23 cellular contexts compared by ENCODE assay signal in the genomic region with DNA sequence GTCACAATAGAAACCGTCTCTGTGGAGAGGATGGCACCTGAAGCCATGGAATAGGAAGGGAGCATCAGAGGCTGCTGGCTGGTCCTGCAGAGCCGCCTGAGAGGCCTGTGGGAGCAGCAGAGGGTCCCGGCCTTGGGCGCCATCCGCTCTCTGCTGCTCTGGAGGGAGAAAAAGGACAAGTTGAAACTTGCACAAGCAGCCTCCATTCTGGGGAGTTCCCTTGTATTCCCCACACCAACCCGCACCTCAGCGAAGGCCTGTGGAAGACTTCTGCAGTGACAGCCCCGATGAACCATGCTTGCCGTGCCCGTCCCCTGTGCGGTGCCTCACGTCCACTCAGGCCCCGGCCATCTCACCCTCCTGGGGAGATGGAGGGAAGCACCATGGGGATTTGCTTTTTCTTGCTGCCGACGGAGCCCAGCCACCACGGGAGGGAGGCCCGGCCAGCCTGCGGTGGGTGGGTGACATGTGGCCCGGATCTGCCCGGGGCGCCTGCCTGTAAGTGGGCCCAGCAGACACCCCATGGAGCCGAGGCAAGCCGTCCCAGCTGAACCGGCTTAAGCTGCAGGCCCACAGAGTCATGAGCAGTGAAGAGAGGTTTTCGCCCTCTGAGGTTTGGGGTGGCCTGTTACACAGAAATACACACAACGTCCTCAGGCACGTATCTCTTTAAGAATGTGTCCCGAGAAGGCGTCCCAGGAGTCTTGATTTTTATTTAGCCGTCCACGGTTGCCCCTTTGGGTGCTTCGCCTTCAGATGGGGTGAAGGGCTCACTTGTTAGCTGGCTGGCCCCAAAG. TPM values are rescaled to one million over a fixed set of nuclear protein-coding genes. Genes with fewer than 3 reads are reported as not detected.
DNase-seq lines count a peak whose midpoint lies in the region; ATAC-seq, FAIRE-seq and TF ChIP-seq lines count a peak whose summit lies in the region.
"Had no signal": no experiment of that assay in that cellular context is flagged by ENCODE, and none has a peak within 500 bp of the region (broad histone marks: within the 10 kb centered on the region; RNA-seq: fewer than 3 reads in every experiment).

No MANE protein-coding gene starts in this region.

- WGBS in neuronal stem cell (ENCODE audit: extremely low coverage in 2 of 2, insufficient read length in 2 of 2, insufficient replicate concordance in 1 of 2), 2 donors, result no CpG with 5 or more reads among the region's 32 CpGs

- FAIRE-seq in GM12891 (lab: Jason Lieb, UNC), result no peak
- FAIRE-seq: GM12892, islet of Langerhans had no signal

- H3K23ac ChIP-seq in neuronal stem cell (ENCODE audit: low read depth, low read length, poor library complexity), result no peak overlapping the region

- no peak overlapping the region for H2BK12ac ChIP-seq in neuronal stem cell (ENCODE audit: low read length)

- peaks cover 4% of the 10 kb centered on the region for H3K79me1 ChIP-seq in neuronal stem cell (ENCODE audit: low read depth, low read length)

- no peak overlapping the region for H2BK15ac ChIP-seq in neuronal stem cell (ENCODE audit: low read length)

- no peaks in the 10 kb centered on the region for H3K9me3 Mint-ChIP-seq in activated naive CD8-positive, alpha-beta T cell (ENCODE audit: low read depth)
- H3K9me3 Mint-ChIP-seq in activated naive CD8-positive, alpha-beta T cell treated with anti-CD3 and anti-CD28 coated beads, Interleukin-2, amount 50 U/mL, for 24 hours, result no peaks in the 10 kb centered on the region

- H3K4me3 Mint-ChIP-seq in activated naive CD8-positive, alpha-beta T cell, result peak overlapping the region; percentile 42
- no peak overlapping the region for H3K4me3 Mint-ChIP-seq in activated naive CD8-positive, alpha-beta T cell treated with anti-CD3 and anti-CD28 coated beads, Interleukin-2, amount 50 U/mL, for 24 hours

- TF ChIP-seq CTCF in RWPE1 (conservative IDR thresholded peaks at IDR 0.05; ENCODE audit: low read depth) (no peak), tibial artery (IDR thresholded peaks at IDR 0.05) (no peak)

- CTCF ChIA-PET in RWPE1 (lab: Yijun Ruan, JAX), result interaction anchor here (0.8 kb wide), 1 partner anchor 126 kb away, joined by 4 read pairs; no protein-coding TSS in a partner anchor

- H3K9me3 ChIP-seq in tibial artery (no peaks in the 10 kb centered on the region), neuronal stem cell (replicated peaks in 1 of 2; ENCODE audit: control insufficient read depth in 2 of 2, insufficient read depth in 1 of 2, low read depth in 1 of 2, low read length in 2 of 2) (peaks cover 0 to under 1% of the 10 kb centered on the region in 2 donors)
- H3K9me3 ChIP-seq: heart left ventricle, right lobe of liver had no signal

- H2AK5ac ChIP-seq in neuronal stem cell (ENCODE audit: low read depth, low read length), result no peak overlapping the region

- H3K27me3 Mint-ChIP-seq in activated naive CD8-positive, alpha-beta T cell, result no peaks in the 10 kb centered on the region
- H3K27me3 Mint-ChIP-seq in activated naive CD8-positive, alpha-beta T cell treated with anti-CD3 and anti-CD28 coated beads, Interleukin-2, amount 50 U/mL, for 24 hours, result no peaks in the 10 kb centered on the region

- peak overlapping the region; percentile 95 for H3K27ac ChIP-seq in RWPE1
- peak overlapping the region; percentile 84 to 97 for H3K27ac ChIP-seq in tibial artery
- H3K27ac ChIP-seq in neuronal stem cell (replicated peaks; ENCODE audit: low read length), result no peak overlapping the region
- H3K27ac ChIP-seq: right lobe of liver had no signal

- H3K27ac Mint-ChIP-seq in activated naive CD8-positive, alpha-beta T cell, result no peak overlapping the region
- H3K27ac Mint-ChIP-seq in activated naive CD8-positive, alpha-beta T cell treated with anti-CD3 and anti-CD28 coated beads, Interleukin-2, amount 50 U/mL, for 24 hours, result no peak overlapping the region

- peaks cover 22% of the 10 kb centered on the region for H3K4me1 Mint-ChIP-seq in activated naive CD8-positive, alpha-beta T cell (ENCODE audit: low read depth)
- peaks cover 23% of the 10 kb centered on the region for H3K4me1 Mint-ChIP-seq in activated naive CD8-positive, alpha-beta T cell treated with anti-CD3 and anti-CD28 coated beads, Interleukin-2, amount 50 U/mL, for 24 hours

- peaks cover 0 to 50% (median 26%) of the 10 kb centered on the region in 4 donors for H3K4me1 ChIP-seq in tibial artery
- H3K4me1 ChIP-seq in neuronal stem cell (ENCODE audit: control insufficient read depth in 2 of 2, insufficient read depth in 1 of 2, low read depth in 1 of 2, low read length in 2 of 2), result peaks cover 4 to 5% of the 10 kb centered on the region in 2 donors

- H3K36me3 ChIP-seq in tibial artery (peaks cover 0 to 6% (median 0%) of the 10 kb centered on the region in 3 donors), neuronal stem cell (replicated peaks in 1 of 2; ENCODE audit: control insufficient read depth in 2 of 2, insufficient read depth in 2 of 2, low read length in 2 of 2) (no peaks in the 10 kb centered on the region)
- H3K36me3 ChIP-seq: heart left ventricle, right lobe of liver had no signal

- H3K4me3 ChIP-seq in tibial artery, result peak overlapping the region; percentile 67 to 97
- H3K4me3 ChIP-seq in neuronal stem cell (ENCODE audit: low read length in 2 of 2), result no peak overlapping the region
- H3K4me3 ChIP-seq: lung had no signal

- no peak overlapping the region for H2AFZ ChIP-seq in neuronal stem cell (ENCODE audit: low read length)

- ATAC-seq in activated naive CD8-positive, alpha-beta T cell treated with anti-CD3 and anti-CD28 coated beads, Interleukin-2, amount 50 U/mL, for 24 hours, result no peak
- ATAC-seq: activated CD4-positive, CD25-positive, alpha-beta regulatory T cell treated with anti-CD3 and anti-CD28 coated beads, Interleukin-2, amount 50 U/mL, for 24 hours; heart left ventricle had no signal

- no peak for TF ChIP-seq POLR2A in GM12891 (IDR thresholded peaks at IDR 0.05; ENCODE audit: low read depth, low read length)

- no peak overlapping the region for H2BK120ac ChIP-seq in neuronal stem cell (ENCODE audit: low read depth, low read length)

- H4K91ac ChIP-seq in neuronal stem cell (ENCODE audit: low read depth, low read length, poor library complexity), result no peak overlapping the region

- H2BK5ac ChIP-seq in neuronal stem cell (ENCODE audit: low read length), result no peak overlapping the region

- H3K36me3 Mint-ChIP-seq in activated naive CD8-positive, alpha-beta T cell, result no peaks in the 10 kb centered on the region
- H3K36me3 Mint-ChIP-seq in activated naive CD8-positive, alpha-beta T cell treated with anti-CD3 and anti-CD28 coated beads, Interleukin-2, amount 50 U/mL, for 24 hours (ENCODE audit: low read depth), result peaks cover 4% of the 10 kb centered on the region

- no peak overlapping the region for H3K18ac ChIP-seq in neuronal stem cell (ENCODE audit: low read length)

- no peak overlapping the region for H3K4ac ChIP-seq in neuronal stem cell (ENCODE audit: low read length)

- H4K8ac ChIP-seq in neuronal stem cell (ENCODE audit: low read depth, low read length), result no peak overlapping the region

- no peak for DNase-seq in activated naive CD8-positive, alpha-beta T cell treated with anti-CD3 and anti-CD28 coated beads, Interleukin-2, amount 50 U/mL, for 24 hours
- DNase-seq in RWPE1 (ENCODE audit: low spot score) (no peak), mesenteric fat pad (ENCODE audit: low spot score) (peak; percentile 75), tibial artery (no peak), GM12891 (ENCODE audit: insufficient read length, low spot score) (no peak), dedifferentiated amniotic fluid mesenchymal stem cell (ENCODE audit: extremely low spot score) (no peak), neuronal stem cell (ENCODE audit: low spot score) (no peak)
- DNase-seq: DMS 273 treated with DMSO at 0.1 percent for 48 hours; effector CD8-positive, alpha-beta T cell; GF-D8; heart left ventricle; NCI-H2081; NCI-H524; right lobe of liver; SHP77 treated with DMSO at 0.1 percent for 48 hours; stimulated activated CD4-positive, alpha-beta T cell treated with anti-CD3 and anti-CD28 coated beads, Interleukin-2, amount 100 ng/mL, for 24 hours; substantia nigra; T-helper 2 cell had no signal

- intact Hi-C loops in tibial artery (cut with DNase I; ENCODE audit: low total_unique reads), result no loop called here

- POLR2A ChIA-PET in RWPE1 (lab: Yijun Ruan, JAX; ENCODE audit: low non-redundant PET), result no interaction called here

- H3K14ac ChIP-seq in neuronal stem cell (ENCODE audit: low read length), result no peak overlapping the region

- H3K27me3 ChIP-seq in tibial artery (no peaks in the 10 kb centered on the region), neuronal stem cell (ENCODE audit: control insufficient read depth in 3 of 3, insufficient read depth in 3 of 3, low read depth in 1 of 3, low read length in 3 of 3) (peaks cover 2 to 12% (median 10%) of the 10 kb centered on the region in 3 experiments)
- H3K27me3 ChIP-seq: right lobe of liver had no signal

- no peak overlapping the region for H3K4me2 ChIP-seq in neuronal stem cell (ENCODE audit: insufficient read depth, low read length, poor library complexity, severe bottlenecking)

- no peak overlapping the region for H3K9ac ChIP-seq in neuronal stem cell (ENCODE audit: low read depth, low read length, poor library complexity)

TF ChIP-seq in GM12891, 5 proteins besides CTCF, POLR2A, EP300 and RAD21:
- no peak for TF ChIP-seq SPI1 (IDR thresholded peaks at IDR 0.05; ENCODE audit: low read depth, low read length)
- no peak for TF ChIP-seq POLR2AphosphoS5 (IDR thresholded peaks at IDR 0.05; ENCODE audit: low read depth, low read length)
- no peak for TF ChIP-seq POU2F2 (IDR thresholded peaks at IDR 0.05; ENCODE audit: low read depth, low read length)
- TF ChIP-seq PAX5 (IDR thresholded peaks at IDR 0.05; ENCODE audit: insufficient read depth, low read length, severe bottlenecking), result no peak
- TF ChIP-seq TAF1 (IDR thresholded peaks at IDR 0.05; ENCODE audit: low read depth, low read length), result no peak

RNA-seq across cellular contexts. Expression of a gene that starts 2.0 kb away (rescaled TPM):
- total RNA-seq in mesenteric fat pad, result 39.6 TPM
- 0.60 TPM for polyA plus RNA-seq in GM12891 (2012; ENCODE audit: low read depth, missing spikeins)
- polyA plus RNA-seq in neuronal stem cell (2013, experiment 1 of 2), result 5.9 TPM
- polyA plus RNA-seq in neuronal stem cell (2013, experiment 2 of 2), result 6.1 TPM

Comparison
In these comparisons a context has a peak if more than half of its experiments do, and no peak if none do; other contexts are left out.
1. H3K4me3 ChIP-seq: peak in tibial artery (2 of 2); none in neuronal stem cell (0 of 2).